Comparison of ENCODE assay signal across 9 cellular contexts in the genomic region with DNA sequence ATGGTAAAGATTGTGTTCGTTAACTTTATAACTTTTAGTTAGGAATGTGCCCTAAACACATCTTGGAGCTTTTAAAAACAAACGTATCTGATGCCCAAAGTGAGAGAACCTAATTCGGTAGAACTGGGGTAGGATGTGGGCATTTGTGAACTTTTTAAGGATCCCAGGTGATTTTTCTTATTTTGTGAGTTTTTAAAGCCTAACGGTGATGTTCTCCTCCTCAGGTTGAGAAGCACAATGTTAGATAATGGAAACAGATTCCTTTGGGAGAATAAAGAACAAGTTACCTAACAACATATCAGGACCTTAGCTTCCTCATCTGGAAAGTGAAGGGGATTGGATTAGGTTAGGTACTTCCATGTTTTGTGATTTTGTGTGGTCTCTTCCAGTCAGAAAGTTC. TPM values are rescaled to one million over a fixed set of nuclear protein-coding genes. Genes with fewer than 3 reads are reported as not detected.
DNase-seq lines count a peak whose midpoint lies in the region; ATAC-seq and TF ChIP-seq lines count a peak whose summit lies in the region.
"Had no signal": no experiment of that assay in that cellular context is flagged by ENCODE, and none has a peak within 500 bp of the region (broad histone marks: within the 10 kb centered on the region; RNA-seq: fewer than 3 reads in every experiment).

No MANE protein-coding gene starts in this region.

- no peaks in the 10 kb centered on the region for H3K9me3 ChIP-seq in ES-I3 (ENCODE audit: control insufficient read depth, insufficient read depth, low read length)
- H3K9me3 ChIP-seq in SJSA1 (replicated peaks), result no peaks in the 10 kb centered on the region
- H3K9me3 ChIP-seq in hepatocyte (ENCODE audit: low read depth), result no peaks in the 10 kb centered on the region
- no peaks in the 10 kb centered on the region for H3K9me3 ChIP-seq in skeletal muscle satellite cell (replicated peaks; ENCODE audit: low read length)

- 17% methylated on average over 4 of the region's 4 CpGs for WGBS in hepatocyte (ENCODE audit: low lambda C conversion rate, missing lambda C conversion rate)

- no peaks in the 10 kb centered on the region for H4K20me1 ChIP-seq in hepatocyte (ENCODE audit: insufficient read depth, poor library complexity, severe bottlenecking)

- H3K4me2 ChIP-seq in hepatocyte (peak overlapping the region; percentile 92), skeletal muscle satellite cell (ENCODE audit: low read length) (peak overlapping the region; percentile 80)

- H3K36me3 ChIP-seq in ES-I3 (ENCODE audit: insufficient read depth, low read length) (peaks cover 22% of the 10 kb centered on the region), SJSA1 (peaks cover 58% of the 10 kb centered on the region), hepatocyte (replicated peaks; ENCODE audit: insufficient read depth, low read depth) (no peaks in the 10 kb centered on the region), skeletal muscle satellite cell (ENCODE audit: insufficient read depth, low read length) (peaks cover 31% of the 10 kb centered on the region)

- TF ChIP-seq CTCF in hepatocyte (IDR thresholded peaks at IDR 0.05; ENCODE audit: poor library complexity), result no peak

- H3K27me3 ChIP-seq in SJSA1 (replicated peaks) (no peaks in the 10 kb centered on the region), hepatocyte (no peaks in the 10 kb centered on the region), skeletal muscle satellite cell (ENCODE audit: control insufficient read depth, insufficient read depth, low read length) (no peaks in the 10 kb centered on the region)

- H3K79me2 ChIP-seq in hepatocyte, result peaks cover 73% of the 10 kb centered on the region

- DNase-seq in SJSA1 (ENCODE audit: low read depth in 1 of 2, low spot score in 2 of 2), result no peak
- no peak for DNase-seq in hepatocyte (ENCODE audit: low spot score)
- no peak for DNase-seq in NCI-H187 treated with DMSO at 0.1 percent for 48 hours (lab: John Stamatoyannopoulos, UW)
- DNase-seq in COLO829 (ENCODE audit: low spot score), result no peak
- DNase-seq in NCI-H1436 treated with DMSO at 0.1 percent for 48 hours (lab: John Stamatoyannopoulos, UW), result no peak

- H3K9ac ChIP-seq in ES-I3 (ENCODE audit: low read depth, low read length) (peak overlapping the region; percentile 76), skeletal muscle satellite cell (ENCODE audit: low read depth, low read length) (peak overlapping the region; percentile 95)

- TF ChIP-seq POLR2A in GM18505 (IDR thresholded peaks at IDR 0.05; ENCODE audit: borderline replicate concordance, extremely low read depth, insufficient read depth, insufficient read length), result no peak

- H3K4me3 ChIP-seq in SJSA1 (peak overlapping the region; percentile 68), hepatocyte (peak overlapping the region; percentile 75), skeletal muscle satellite cell (ENCODE audit: low read length) (peak overlapping the region; percentile 98)

- H3K4me1 ChIP-seq in ES-I3 (ENCODE audit: insufficient read depth, low read length), result no peaks in the 10 kb centered on the region
- H3K4me1 ChIP-seq in SJSA1 (replicated peaks), result peaks cover 15% of the 10 kb centered on the region
- H3K4me1 ChIP-seq in hepatocyte (ENCODE audit: insufficient read depth), result peaks cover 10% of the 10 kb centered on the region
- peaks cover 15% of the 10 kb centered on the region for H3K4me1 ChIP-seq in skeletal muscle satellite cell (ENCODE audit: control insufficient read depth, insufficient read depth, low read length)

- no peak for ATAC-seq in GM18505 (IDR thresholded peaks at IDR 0.05; ENCODE audit: unreplicated experiment)

- H3K9me2 ChIP-seq in hepatocyte (replicated peaks; ENCODE audit: insufficient read depth), result no peaks in the 10 kb centered on the region

- peak overlapping the region; percentile 38 for H2AFZ ChIP-seq in hepatocyte

- peak overlapping the region; percentile 80 for H3K27ac ChIP-seq in SJSA1
- H3K27ac ChIP-seq in hepatocyte, result peak overlapping the region; percentile 80

RNA-seq across cellular contexts. Expression of a gene that starts 0.7 kb away (rescaled TPM):
- 90.5 and 208 TPM in 2 replicates for total RNA-seq in SJSA1 (2014; rRNA removed; shearing (Covaris generic))
- total RNA-seq in hepatocyte, result 59.3 and 67.5 TPM in 2 replicates
- 89.9 and 110 TPM in 2 replicates for polyA plus RNA-seq in hepatocyte
- 52.6 and 68.4 TPM in 2 replicates for total RNA-seq in skeletal muscle satellite cell (2012; rRNA removed)

RNA-seq across cellular contexts. Expression of a gene that starts 0.9 kb away (rescaled TPM):
- 15.7 and 19.5 TPM in 2 replicates for total RNA-seq in SJSA1 (2014; rRNA removed; shearing (Covaris generic))
- total RNA-seq in hepatocyte, result 11.8 and 23.1 TPM in 2 replicates
- polyA plus RNA-seq in hepatocyte, result 44.4 and 79.6 TPM in 2 replicates
- 10.5 and 13.7 TPM in 2 replicates for total RNA-seq in skeletal muscle satellite cell (2012; rRNA removed)

RNA-seq across cellular contexts. Expression of a gene that starts 34.6 kb away (rescaled TPM):
- 0.05 TPM in 1 of 2 replicates, not detected in the other for total RNA-seq in SJSA1 (2014; rRNA removed; shearing (Covaris generic))
- 4.1 and 4.5 TPM in 2 replicates for total RNA-seq in hepatocyte
- polyA plus RNA-seq in hepatocyte, result 6.8 and 7.7 TPM in 2 replicates
- total RNA-seq in skeletal muscle satellite cell (2012; rRNA removed), result under 0.01 TPM in 1 of 2 replicates, not detected in the other
- total RNA-seq: neural crest cell had no signal

RNA-seq across cellular contexts. Expression of a gene that starts 53.4 kb away (rescaled TPM):
- not detected in 2 replicates for total RNA-seq in SJSA1 (2014; rRNA removed; shearing (Covaris generic))
- total RNA-seq in hepatocyte, result 11.5 and 15.7 TPM in 2 replicates
- 19.4 and 23.5 TPM in 2 replicates for polyA plus RNA-seq in hepatocyte
- total RNA-seq in skeletal muscle satellite cell (2012; rRNA removed), result not detected in 2 replicates
